9 cellular contexts compared by ENCODE assay signal in genomic region chr7:134701272-134701671, GRCh38. TPM values are rescaled to one million over a fixed set of nuclear protein-coding genes. Genes with fewer than 3 reads are reported as not detected.
DNase-seq lines count a peak whose midpoint lies in the region; ATAC-seq and TF ChIP-seq lines count a peak whose summit lies in the region.
"Had no signal": no experiment of that assay in that cellular context is flagged by ENCODE, and none has a peak within 500 bp of the region (broad histone marks: within the 10 kb centered on the region; RNA-seq: fewer than 3 reads in every experiment).

No MANE protein-coding gene starts in this region.

- TF ChIP-seq POLR2A in NB4 (IDR thresholded peaks at IDR 0.05; ENCODE audit: extremely low read depth, insufficient read length) = no peak

- intact Hi-C loops in dorsolateral prefrontal cortex (cut with DNase I) = no loop called here
- intact Hi-C loops in psoas muscle (cut with DNase I) = loop anchor here (5.0 to 10.0 kb wide), 2 partner anchors 66 to 69 kb away; no protein-coding TSS in a partner anchor

- peak; percentile 53 for TF ChIP-seq CTCF in NB4 (IDR thresholded peaks at IDR 0.05; ENCODE audit: low read depth, low read length)
- TF ChIP-seq CTCF in dorsolateral prefrontal cortex (IDR thresholded peaks at IDR 0.05 in 54 of 56, conservative IDR thresholded peaks at IDR 0.05 in 2 of 56; ENCODE audit: low read depth in 1 of 56, partially characterized antibody in 56 of 56) = peak in 50 of 56 donors; percentile 19 to 67 (median 42)
- peak; percentile 37 for TF ChIP-seq CTCF in psoas muscle (IDR thresholded peaks at IDR 0.05)

- H3K27ac ChIP-seq in dorsolateral prefrontal cortex (peak overlapping the region in 1 of 59 donors; percentile 49), psoas muscle (no peak overlapping the region)
- H3K27ac ChIP-seq: SJCRH30 had no signal

- H3K27me3 ChIP-seq in dorsolateral prefrontal cortex (no peaks in the 10 kb centered on the region), psoas muscle (ENCODE audit: insufficient read depth in 3 of 3, low read length in 2 of 3) (no peaks in the 10 kb centered on the region)

- no peak overlapping the region for H3K4me3 ChIP-seq in NB4 (ENCODE audit: low read depth, low read length)
- H3K4me3 ChIP-seq in dorsolateral prefrontal cortex = no peak overlapping the region
- H3K4me3 ChIP-seq in psoas muscle = no peak overlapping the region
- H3K4me3 ChIP-seq: SJCRH30 had no signal

- peak; percentile 26 for DNase-seq in SIG-M5 treated with dmso at 0.1 percent for 504 hours (lab: John Stamatoyannopoulos, UW; ENCODE audit: unreplicated experiment)
- no peak for DNase-seq in SIG-M5 (lab: John Stamatoyannopoulos, UW)
- peak; percentile 48 for DNase-seq in NB4 (ENCODE audit: low read depth)
- no peak for DNase-seq in dorsolateral prefrontal cortex
- DNase-seq in psoas muscle = no peak
- DNase-seq in T1000 (lab: John Stamatoyannopoulos, UW) = no peak
- no peak for DNase-seq in hepatic stellate cell (ENCODE audit: low spot score)

- H3K4me1 ChIP-seq in psoas muscle = no peaks in the 10 kb centered on the region

- H3K9me3 ChIP-seq in psoas muscle = no peaks in the 10 kb centered on the region
- H3K9me3 ChIP-seq: SJCRH30 had no signal

- WGBS in psoas muscle, 3 donors = 62 to 77% (median 63%) methylated on average over 2 of the region's 2 CpGs

- no peaks in the 10 kb centered on the region for H3K36me3 ChIP-seq in psoas muscle (ENCODE audit: insufficient read depth in 1 of 2, low read depth in 1 of 2)
- H3K36me3 ChIP-seq: SJCRH30 had no signal

- ATAC-seq in psoas muscle (peak in 2 of 4 donors; percentile 56 to 66), HG03457 (IDR thresholded peaks at IDR 0.05; ENCODE audit: unreplicated experiment) (no peak)

RNA-seq across cellular contexts. Expression of gene BPGM, which starts 54.6 kb away (rescaled TPM):
- 10 to 100 TPM; 10.1 to 26.8 (median 16.2) TPM for total RNA-seq in dorsolateral prefrontal cortex
- total RNA-seq in psoas muscle = 10 to 100 TPM; 10.1 to 14.9 (median 12.4) TPM
- polyA plus RNA-seq in psoas muscle = 10 to 100 TPM; 25.3 to 55.7 (median 54.4) TPM

Comparison
In these comparisons a context has a peak if more than half of its experiments do, and no peak if none do; other contexts are left out.
1. DNase-seq: peak in SIG-M5 treated with dmso at 0.1 percent for 504 hours (single experiment) and NB4 (single experiment); none in SIG-M5 (single experiment), dorsolateral prefrontal cortex (0 of 10), psoas muscle (0 of 2), T1000 (single experiment) and hepatic stellate cell (single experiment).
2. intact Hi-C loops: an anchor here in psoas muscle (5.0 to 10.0 kb wide); none called in dorsolateral prefrontal cortex.
3. Peak in every context shown above with its lines, with median percentiles within 50 percentile points of each other: CTCF ChIP-seq.